In the genomic region with DNA sequence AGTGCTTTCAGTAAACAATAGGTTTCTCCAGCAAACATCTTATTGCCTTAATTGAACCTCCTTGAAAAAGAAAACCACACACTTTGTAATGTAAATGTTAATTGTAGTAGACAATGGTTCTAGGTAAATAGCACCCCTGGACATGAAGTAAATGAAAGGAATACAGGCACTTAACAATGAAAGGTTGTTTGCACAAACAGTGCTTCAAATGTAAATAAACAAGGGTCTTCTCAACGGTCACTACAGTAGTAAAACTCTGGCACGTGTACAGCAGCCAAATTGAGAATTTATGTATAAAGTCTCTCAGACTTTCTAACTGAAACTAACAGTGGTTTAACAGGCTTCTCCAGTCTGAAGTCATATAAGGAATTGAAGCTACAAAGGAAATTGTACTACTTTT, we compare ENCODE assay signal across 21 cellular contexts.
DNase-seq lines count a peak whose midpoint lies in the region; ATAC-seq and TF ChIP-seq lines count a peak whose summit lies in the region.
"Had no signal": no experiment of that assay in that cellular context is flagged by ENCODE, and none has a peak within 500 bp of the region (broad histone marks: within the 10 kb centered on the region; RNA-seq: fewer than 3 reads in every experiment).

No MANE protein-coding gene starts in this region.

- no peak for ATAC-seq in left cardiac atrium
- ATAC-seq: left ventricle myocardium superior, PC-3 had no signal

- H3K4me3 Mint-ChIP-seq in glutamatergic neuron (ENCODE audit: unreplicated experiment), result peak overlapping the region; percentile 89

- no peaks in the 10 kb centered on the region for H3K36me3 Mint-ChIP-seq in glutamatergic neuron (ENCODE audit: unreplicated experiment)

- H3K27me3 Mint-ChIP-seq in glutamatergic neuron (ENCODE audit: unreplicated experiment), result peaks cover 17% of the 10 kb centered on the region

- no peak for TF ChIP-seq CTCF in glutamatergic neuron (IDR thresholded peaks at IDR 0.05; ENCODE audit: partially characterized antibody, unreplicated experiment)

- intact Hi-C loops in left cardiac atrium (cut with DNase I), result no loop called here

- peak overlapping the region; percentile 66 for H3K27ac Mint-ChIP-seq in glutamatergic neuron (ENCODE audit: unreplicated experiment)
- H3K27ac Mint-ChIP-seq: CD14-positive monocyte had no signal

- H3K4me1 Mint-ChIP-seq in glutamatergic neuron (ENCODE audit: low read depth, unreplicated experiment), result peaks cover 49% of the 10 kb centered on the region

- DNase-seq in DMS79 (lab: John Stamatoyannopoulos, UW) (peak; percentile 48), M059J (ENCODE audit: low read depth) (peak; percentile 40), NCI-H748 treated with DMSO at 0.1 percent for 48 hours (lab: John Stamatoyannopoulos, UW) (peak; percentile 82), glutamatergic neuron (no peak), NCI-H82 (lab: John Stamatoyannopoulos, UW) (no peak), RKO (ENCODE audit: low spot score) (no peak), foreskin melanocyte (no peak), left cardiac atrium (no peak)
- DNase-seq: activated CD4-positive, alpha-beta T cell treated with anti-CD3 and anti-CD28 coated beads for 4 hours; activated effector memory CD4-positive, alpha-beta T cell treated with anti-CD3 and anti-CD28 coated beads, Interleukin-2, amount 50 U/mL, for 16 hours; DND-41; foreskin fibroblast; IMR-90; left ventricle myocardium superior; NCI-H1092 treated with DMSO at 0.1 percent for 48 hours; NCI-H226; ovary; PC-3; sigmoid colon; stimulated activated CD4-positive, alpha-beta T cell treated with anti-CD3 and anti-CD28 coated beads, Interleukin-2, amount 100 ng/mL, for 24 hours had no signal

- peaks cover 35% of the 10 kb centered on the region for H3K9me3 Mint-ChIP-seq in glutamatergic neuron (ENCODE audit: unreplicated experiment)

Comparison
In these comparisons a context has a peak if more than half of its experiments do, and no peak if none do; other contexts are left out.
1. DNase-seq: peak in DMS79 (single experiment), M059J (single experiment) and NCI-H748 treated with DMSO at 0.1 percent for 48 hours (single experiment); none in glutamatergic neuron (single experiment), NCI-H82 (single experiment), RKO (single experiment), foreskin melanocyte (single experiment) and left cardiac atrium (single experiment).